ENCODE assay signal across 23 cellular contexts in the genomic region with DNA sequence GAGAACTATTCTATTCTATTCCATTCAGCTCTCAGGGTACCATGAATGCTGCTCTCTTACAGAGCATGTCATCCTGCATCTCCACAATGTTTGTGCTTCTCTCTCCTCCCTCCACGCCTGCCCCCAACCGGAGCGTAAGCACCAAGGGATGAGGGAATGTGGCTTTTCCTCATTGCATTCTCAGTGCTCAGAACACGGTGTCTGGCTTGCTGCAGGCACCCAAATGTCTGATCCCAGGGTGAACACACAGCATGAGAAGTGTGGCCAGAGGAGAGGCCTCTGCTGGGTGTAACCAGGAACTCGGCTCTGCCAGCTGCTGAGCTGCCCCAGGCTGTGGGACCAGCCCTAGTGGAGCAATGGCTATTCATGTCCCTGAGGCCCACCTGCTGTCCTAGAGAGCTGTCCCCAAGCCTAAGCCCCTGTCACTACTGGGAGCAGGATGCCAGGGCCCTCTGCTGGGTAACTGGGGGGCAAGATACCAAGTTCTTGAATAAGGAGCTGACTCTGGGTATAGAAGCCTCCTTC. TPM values are rescaled to one million over a fixed set of nuclear protein-coding genes. Genes with fewer than 3 reads are reported as not detected.
"Had no signal": no experiment of that assay in that cellular context is flagged by ENCODE, and none has a peak within 500 bp of the region (broad histone marks: within the 10 kb centered on the region; RNA-seq: fewer than 3 reads in every experiment).

No MANE protein-coding gene starts in this region.

- H3K4me3 ChIP-seq: ascending aorta, body of pancreas had no signal

- H3K4me1 ChIP-seq: body of pancreas had no signal

- ATAC-seq: activated CD8-positive, alpha-beta memory T cell treated with anti-CD3 and anti-CD28 coated beads, Interleukin-2, amount 10 ng/mL, durations not matched to agents 7 days and 5 days; activated naive CD4-positive, alpha-beta T cell treated with anti-CD3 and anti-CD28 coated beads, Interleukin-2, amount 50 U/mL, for 72 hours; activated naive CD8-positive, alpha-beta T cell treated with anti-CD3 and anti-CD28 coated beads, Interleukin-2, amount 50 U/mL, for 24 hours; body of pancreas; T-helper 17 cell had no signal

- H3K27me3 ChIP-seq: ascending aorta, body of pancreas had no signal

- DNase-seq: activated B cell treated with CpG ODN at 0.5 μM for 24 hours; activated CD4-positive, alpha-beta T cell treated with anti-CD3 and anti-CD28 coated beads for 1 hour; activated CD4-positive, alpha-beta T cell treated with anti-CD3 and anti-CD28 coated beads, Interleukin-2, amount 10 ng/mL, durations not matched to agents 24 days and 14 days; activated CD4-positive, alpha-beta T cell treated with anti-CD3 and anti-CD28 coated beads, Interleukin-2, amount 50 U/mL, for 48 hours; activated CD8-positive, alpha-beta memory T cell treated with anti-CD3 and anti-CD28 coated beads, Interleukin-2, amount 10 ng/mL, durations not matched to agents 7 days and 5 days; activated effector memory CD4-positive, alpha-beta T cell treated with anti-CD3 and anti-CD28 coated beads, Interleukin-2, amount 50 U/mL, for 16 hours; activated naive CD4-positive, alpha-beta T cell treated with Interleukin-2 at 50 U/mL for 16 hours; activated naive CD8-positive, alpha-beta T cell treated with anti-CD3 and anti-CD28 coated beads, Interleukin-2, amount 50 U/mL, for 24 hours; activated T-cell treated with anti-CD3 and anti-CD28 coated beads, Interleukin-2, amount 50 U/mL, for 24 hours; amniotic stem cell; body of pancreas; Karpas-422; MM.1S; NCI-H1105; NCI-H1436; NCI-H187; NCI-H2081; NCI-H510A treated with DMSO at 0.1 percent for 48 hours; SHP77 treated with DMSO at 0.1 percent for 48 hours; T-helper 17 cell; T-helper 9 cell had no signal

- H3K27ac ChIP-seq: ascending aorta, body of pancreas had no signal

RNA-seq across cellular contexts. Expression of gene OLFML2B, which starts 38.3 kb away (rescaled TPM):
- total RNA-seq: activated B cell treated with CpG ODN at 0.5 μM for 24 hours; activated CD4-positive, alpha-beta T cell treated with anti-CD3 and anti-CD28 coated beads, Interleukin-2, amount 10 ng/mL, durations not matched to agents 24 days and 14 days; activated CD8-positive, alpha-beta memory T cell treated with anti-CD3 and anti-CD28 coated beads, Interleukin-2, amount 10 ng/mL, durations not matched to agents 7 days and 5 days; T-helper 17 cell had no signal
